Comparison of ENCODE assay signal across 1 cellular context in genomic region chr5:161333194-161333880, GRCh38.
TF ChIP-seq lines count a peak whose summit lies in the region.

No MANE protein-coding gene starts in this region.

TF ChIP-seq in H1, 55 proteins besides CTCF, POLR2A, EP300 and RAD21 (continued from another document):
- no peak for TF ChIP-seq CHD7 (IDR thresholded peaks at IDR 0.05; ENCODE audit: insufficient replicate concordance, low read length)
- no peak for TF ChIP-seq PHF8 (conservative IDR thresholded peaks at IDR 0.05; ENCODE audit: low read depth, low read length)
- TF ChIP-seq TBP (IDR thresholded peaks at IDR 0.05; ENCODE audit: low read depth, low read length): no peak
- TF ChIP-seq SIN3A (conservative IDR thresholded peaks at IDR 0.05 in 1 of 2, IDR thresholded peaks at IDR 0.05 in 1 of 2; ENCODE audit: low read depth in 1 of 2, low read length in 2 of 2): no peak
- TF ChIP-seq HDAC6 (IDR thresholded peaks at IDR 0.05; ENCODE audit: low read depth, low read length): no peak
- TF ChIP-seq ASH2L (IDR thresholded peaks at IDR 0.05; ENCODE audit: low read length): no peak
- TF ChIP-seq CEBPB (IDR thresholded peaks at IDR 0.05; ENCODE audit: low read depth, low read length): no peak
- TF ChIP-seq SP2 (IDR thresholded peaks at IDR 0.05; ENCODE audit: low read length): no peak
- TF ChIP-seq RNF2 (IDR thresholded peaks at IDR 0.05; ENCODE audit: borderline replicate concordance, low read depth, low read length, missing control alignments, poor library complexity, severe bottlenecking): no peak
- no peak for TF ChIP-seq TCF12 (IDR thresholded peaks at IDR 0.05; ENCODE audit: low read depth, low read length)
- no peak for TF ChIP-seq GTF2F1 (IDR thresholded peaks at IDR 0.05; ENCODE audit: borderline replicate concordance, low read depth, low read length)
- no peak for TF ChIP-seq SUZ12 (IDR thresholded peaks at IDR 0.05; ENCODE audit: low read length)
- no peak for TF ChIP-seq ZNF274 (IDR thresholded peaks at IDR 0.05; ENCODE audit: borderline replicate concordance, extremely low read depth, low read length)
- TF ChIP-seq BCL11A (IDR thresholded peaks at IDR 0.05; ENCODE audit: low read depth in 2 of 2, low read length in 2 of 2): no peak
- TF ChIP-seq TAF7 (optimal IDR thresholded peaks at IDR 0.05; ENCODE audit: borderline replicate concordance, low read depth, low read length): no peak
